Comparison of ENCODE assay signal across 24 cellular contexts in the genomic region with DNA sequence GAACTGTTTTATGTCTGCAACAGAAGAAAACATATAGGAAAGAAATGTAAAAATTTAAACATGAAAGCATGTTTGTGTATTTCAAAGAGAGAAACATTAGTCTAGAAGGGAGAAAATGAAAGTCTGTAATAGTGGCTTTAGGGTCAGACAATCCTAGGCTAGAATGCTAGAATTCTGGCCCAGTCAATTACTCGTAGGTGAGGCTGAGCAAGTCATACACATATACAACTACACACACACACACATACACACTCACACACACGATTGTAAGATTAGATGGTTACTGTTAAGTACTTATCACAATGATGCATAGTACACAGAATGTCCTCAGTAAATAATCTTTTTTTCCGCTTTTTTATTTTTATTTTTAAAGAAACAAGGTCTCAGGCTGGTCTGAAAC. TPM values are rescaled to one million over a fixed set of nuclear protein-coding genes. Genes with fewer than 3 reads are reported as not detected.
DNase-seq lines count a peak whose midpoint lies in the region; ATAC-seq and TF ChIP-seq lines count a peak whose summit lies in the region.
"Had no signal": no experiment of that assay in that cellular context is flagged by ENCODE, and none has a peak within 500 bp of the region (broad histone marks: within the 10 kb centered on the region; RNA-seq: fewer than 3 reads in every experiment).

No MANE protein-coding gene starts in this region.

- CTCF ChIA-PET in T-cell (lab: Charles Lee) = interaction anchor here (0.7 to 1.4 kb wide), 2 partner anchors 87 to 251 kb away, joined by 3 read pairs; no protein-coding TSS in a partner anchor
- CTCF ChIA-PET in mammary epithelial cell (lab: Charles Lee; ENCODE audit: low non-redundant PET) = no interaction called here

- BruUV-seq in mammary epithelial cell (replicated peaks; lab: Mats Ljungman, UMichigan) = no TSS peak

- H3K27ac Mint-ChIP-seq in stimulated activated naive CD8-positive, alpha-beta T cell treated with anti-CD3 and anti-CD28 coated beads, Interleukin-15, amount 100 ng/mL, for 72 hours = peak overlapping the region; percentile 61 to 81
- peak overlapping the region; percentile 97 for H3K27ac Mint-ChIP-seq in T-cell
- peak overlapping the region; percentile 14 for H3K27ac Mint-ChIP-seq in memory B cell
- H3K27ac Mint-ChIP-seq: neural progenitor cell had no signal

- intact Hi-C loops in uterus (cut with DNase I; ENCODE audit: low total_unique reads) (no loop called here), mammary epithelial cell (cut with micrococcal nuclease) (no loop called here)

- H4K20me1 ChIP-seq in mammary epithelial cell (ENCODE audit: insufficient read depth, low read length) = no peaks in the 10 kb centered on the region
- H4K20me1 ChIP-seq: BLaER1 treated with 17β-estradiol and CSF1 and Interleukin-3, amounts not matched to agents 10 nM and 100 nM had no signal

- no peak for ATAC-seq in stimulated activated naive CD8-positive, alpha-beta T cell treated with anti-CD3 and anti-CD28 coated beads, Interleukin-15, amount 100 ng/mL, for 72 hours
- ATAC-seq in stimulated activated naive CD8-positive, alpha-beta T cell treated with anti-CD3 and anti-CD28 coated beads, Interleukin-15, Interleukin-2, amounts not matched to agents 100 U/mL and 50 U/mL, for 24 hours = no peak
- ATAC-seq in T-cell (replicated peaks in 1 of 4) (no peak), memory B cell (ENCODE audit: low read depth) (no peak), HG03159 (IDR thresholded peaks at IDR 0.05; ENCODE audit: unreplicated experiment) (no peak)

- TF ChIP-seq CTCF in uterus (IDR thresholded peaks at IDR 0.05) = no peak
- no peak for TF ChIP-seq CTCF in mammary epithelial cell (conservative IDR thresholded peaks at IDR 0.05 in 1 of 2, IDR thresholded peaks at IDR 0.05 in 1 of 2; ENCODE audit: extremely low read depth in 1 of 2, insufficient read depth in 1 of 2, low read depth in 1 of 2, low read length in 2 of 2)

- H3K9me3 ChIP-seq in uterus = no peaks in the 10 kb centered on the region
- no peaks in the 10 kb centered on the region for H3K9me3 ChIP-seq in mammary epithelial cell (replicated peaks; ENCODE audit: insufficient read depth, low read length)
- H3K9me3 ChIP-seq: BLaER1 treated with 17β-estradiol and CSF1 and Interleukin-3, amounts not matched to agents 10 nM and 100 nM; HAP-1; thoracic aorta had no signal

- dilution Hi-C loops in mammary epithelial cell (cut with HindIII; ENCODE audit: low sequenced_read_pairs) = no loop called here

- H3K9ac ChIP-seq in mammary epithelial cell (ENCODE audit: insufficient read depth, low read length) = no peak overlapping the region
- H3K9ac ChIP-seq: BLaER1 treated with 17β-estradiol and CSF1 and Interleukin-3, amounts not matched to agents 10 nM and 100 nM; neural progenitor cell had no signal

- in situ Hi-C loops in mammary epithelial cell (cut with MboI; ENCODE audit: low sequenced_read_pairs in 2 of 2) = no loop called here

- H3K79me2 ChIP-seq in mammary epithelial cell (ENCODE audit: insufficient read depth, low read length) = no peaks in the 10 kb centered on the region

- no peaks in the 10 kb centered on the region for H3K27me3 Mint-ChIP-seq in stimulated activated naive CD8-positive, alpha-beta T cell treated with anti-CD3 and anti-CD28 coated beads, Interleukin-15, amount 100 ng/mL, for 72 hours
- no peaks in the 10 kb centered on the region for H3K27me3 Mint-ChIP-seq in T-cell
- peaks cover under 1% of the 10 kb centered on the region for H3K27me3 Mint-ChIP-seq in memory B cell

- H3K36me3 ChIP-seq in uterus (no peaks in the 10 kb centered on the region), mammary epithelial cell (ENCODE audit: insufficient read depth, low read length) (no peaks in the 10 kb centered on the region)
- H3K36me3 ChIP-seq: BLaER1 treated with 17β-estradiol and CSF1 and Interleukin-3, amounts not matched to agents 10 nM and 100 nM; HAP-1; neural progenitor cell; thoracic aorta had no signal

- no peak for DNase-seq in stimulated activated naive CD8-positive, alpha-beta T cell treated with anti-CD3 and anti-CD28 coated beads, Interleukin-15, amount 100 ng/mL, for 72 hours
- no peak for DNase-seq in stimulated activated naive CD8-positive, alpha-beta T cell treated with anti-CD3 and anti-CD28 coated beads, Interleukin-15, Interleukin-2, amounts not matched to agents 100 U/mL and 50 U/mL, for 24 hours
- DNase-seq in T-cell (no peak), memory B cell (ENCODE audit: low spot score in 2 of 2) (no peak), uterus (no peak), mammary epithelial cell (no peak), DMS53 (lab: John Stamatoyannopoulos, UW) (no peak)
- DNase-seq: ACHN; activated CD4-positive, alpha-beta T cell treated with anti-CD3 and anti-CD28 coated beads for 48 hours; activated effector memory CD4-positive, alpha-beta T cell treated with Interleukin-2 at 50 U/mL for 16 hours; dermis blood vessel endothelial cell; DMS 273 treated with DMSO at 0.1 percent for 48 hours; Karpas-422; NCI-H1092; NCI-H1930; NCI-H2227 treated with DMSO at 0.1 percent for 48 hours; NCI-H774; SIG-M5; T-helper 1 cell had no signal

- H3K27me3 ChIP-seq in uterus = no peaks in the 10 kb centered on the region
- H3K27me3 ChIP-seq in mammary epithelial cell (ENCODE audit: insufficient read depth, low read length) = no peaks in the 10 kb centered on the region
- H3K27me3 ChIP-seq: BLaER1 treated with 17β-estradiol and CSF1 and Interleukin-3, amounts not matched to agents 10 nM and 100 nM; neural progenitor cell had no signal

- 80% methylated on average over 3 of the region's 3 CpGs for WGBS in mammary epithelial cell (ENCODE audit: low coverage, missing lambda C conversion rate)

- no peak overlapping the region for H2AFZ ChIP-seq in mammary epithelial cell (ENCODE audit: low read depth, low read length)
- H2AFZ ChIP-seq: neural progenitor cell had no signal

- no peak overlapping the region for H3K4me2 ChIP-seq in mammary epithelial cell (ENCODE audit: insufficient read depth, low read depth, low read length)
- H3K4me2 ChIP-seq: neural progenitor cell had no signal

- POLR2A ChIA-PET in T-cell (lab: Charles Lee) = no interaction called here

- no peaks in the 10 kb centered on the region for H3K9me3 Mint-ChIP-seq in stimulated activated naive CD8-positive, alpha-beta T cell treated with anti-CD3 and anti-CD28 coated beads, Interleukin-15, amount 100 ng/mL, for 72 hours
- H3K9me3 Mint-ChIP-seq in T-cell (no peaks in the 10 kb centered on the region), memory B cell (no peaks in the 10 kb centered on the region)
- H3K9me3 Mint-ChIP-seq: neural progenitor cell had no signal

- H3K36me3 Mint-ChIP-seq in T-cell (peaks cover 2% of the 10 kb centered on the region), memory B cell (peaks cover 3% of the 10 kb centered on the region)
- H3K36me3 Mint-ChIP-seq: neural progenitor cell had no signal

- H3K4me3 Mint-ChIP-seq in stimulated activated naive CD8-positive, alpha-beta T cell treated with anti-CD3 and anti-CD28 coated beads, Interleukin-15, amount 100 ng/mL, for 72 hours = no peak overlapping the region
- no peak overlapping the region for H3K4me3 Mint-ChIP-seq in T-cell
- no peak overlapping the region for H3K4me3 Mint-ChIP-seq in memory B cell
- H3K4me3 Mint-ChIP-seq: neural progenitor cell had no signal

- no peak overlapping the region for H3K4me3 ChIP-seq in uterus
- no peak overlapping the region for H3K4me3 ChIP-seq in mammary epithelial cell (replicated peaks in 1 of 3; ENCODE audit: insufficient read depth in 1 of 3, low read depth in 2 of 3, low read length in 3 of 3)
- H3K4me3 ChIP-seq: BLaER1 treated with 17β-estradiol and CSF1 and Interleukin-3, amounts not matched to agents 10 nM and 100 nM; HAP-1; neural progenitor cell; thoracic aorta had no signal

- H3K4me1 Mint-ChIP-seq in stimulated activated naive CD8-positive, alpha-beta T cell treated with anti-CD3 and anti-CD28 coated beads, Interleukin-15, amount 100 ng/mL, for 72 hours = peaks cover 62% of the 10 kb centered on the region
- H3K4me1 Mint-ChIP-seq in T-cell (peaks cover 73 to 74% (median 73%) of the 10 kb centered on the region in 3 donors), memory B cell (peaks cover 20% of the 10 kb centered on the region)

- H3K27ac ChIP-seq in uterus (peak overlapping the region; percentile 60 to 79), mammary epithelial cell (ENCODE audit: insufficient read depth, low read depth, low read length) (no peak overlapping the region)
- H3K27ac ChIP-seq: BLaER1 treated with 17β-estradiol and CSF1 and Interleukin-3, amounts not matched to agents 10 nM and 100 nM; neural progenitor cell; thoracic aorta had no signal

- no peak for TF ChIP-seq POLR2A in uterus (IDR thresholded peaks at IDR 0.05)

- H3K4me1 ChIP-seq in uterus (no peaks in the 10 kb centered on the region), mammary epithelial cell (ENCODE audit: insufficient read depth, low read length) (no peaks in the 10 kb centered on the region)

RNA-seq across cellular contexts. Expression of a gene that starts 37.7 kb away (rescaled TPM):
- 100 to 1,000 TPM; 130 to 164 (median 151) TPM for total RNA-seq in T-cell
- total RNA-seq in uterus = 100 to 1,000 TPM in 3 of 4 donors, 10 to 100 TPM in 1; 80.7 to 191 (median 122) TPM
- 10 to 100 TPM; 36.3 to 42.9 TPM for total RNA-seq in mammary epithelial cell
- 16.4 TPM for polyA plus RNA-seq in mammary epithelial cell
- 12.3 TPM for polyA minus RNA-seq in mammary epithelial cell

RNA-seq across cellular contexts. Expression of a gene that starts 47.5 kb away (rescaled TPM):
- total RNA-seq in T-cell (10 to 100 TPM; 18.6 to 44.5 (median 20.1) TPM), uterus (100 to 1,000 TPM in 1 of 4 donors, 10 to 100 TPM in 3; 12.4 to 113 (median 48.4) TPM), mammary epithelial cell (10 to 100 TPM; 10.6 to 41.7 TPM)
- 3.6 TPM for polyA plus RNA-seq in mammary epithelial cell
- polyA minus RNA-seq in mammary epithelial cell = 0.98 TPM

Comparison
In these comparisons a context has a peak if more than half of its experiments do, and no peak if none do; other contexts are left out.
1. H3K27ac Mint-ChIP-seq: peak in every context shown above with its lines; median percentile 97 in T-cell; 71 in stimulated activated naive CD8-positive, alpha-beta T cell treated with anti-CD3 and anti-CD28 coated beads, Interleukin-15, amount 100 ng/mL, for 72 hours; 14 in memory B cell.